ENCODE assay signal across 1 cellular context in the genomic region with DNA sequence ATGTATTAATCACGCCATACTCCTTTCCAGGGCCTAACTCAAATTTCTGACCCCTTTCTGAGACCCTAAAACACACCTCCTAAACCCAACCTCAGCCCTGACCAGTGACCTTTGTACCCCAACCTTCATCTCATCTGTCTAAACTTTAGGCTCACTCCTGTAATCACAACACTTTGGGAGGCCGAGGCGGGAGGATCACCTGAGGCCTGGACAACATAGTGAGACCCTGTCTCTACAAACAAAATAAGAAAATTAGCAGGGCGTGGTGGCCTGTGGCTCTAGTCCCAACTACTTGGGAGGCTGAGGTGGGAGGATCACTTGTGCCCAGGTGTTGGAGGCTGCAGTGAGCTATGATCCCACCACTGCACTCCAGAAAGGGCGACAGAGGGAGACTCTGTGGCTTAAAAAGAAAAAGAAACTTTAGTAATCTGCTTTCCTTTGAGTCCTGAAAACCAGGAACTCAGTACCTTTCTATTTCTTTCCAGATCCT.
TF ChIP-seq lines count a peak whose summit lies in the region.

No MANE protein-coding gene starts in this region.

TF ChIP-seq in A549, 52 proteins besides CTCF, POLR2A, EP300 and RAD21:
- TF ChIP-seq HOXB13 (CRISPR knock-in tag; IDR thresholded peaks at IDR 0.05; ENCODE audit: low read depth) (no peak), RFX5 (IDR thresholded peaks at IDR 0.05) (no peak), CBX8 (IDR thresholded peaks at IDR 0.05) (no peak), HOXA7 (CRISPR knock-in tag; IDR thresholded peaks at IDR 0.05) (no peak), HOXB5 (CRISPR knock-in tag; IDR thresholded peaks at IDR 0.05) (no peak), EHMT2 (IDR thresholded peaks at IDR 0.05; ENCODE audit: low read depth) (no peak), MYC (IDR thresholded peaks at IDR 0.05; ENCODE audit: borderline replicate concordance, low read length) (no peak), NFE2L2 (conservative IDR thresholded peaks at IDR 0.05; ENCODE audit: low read length) (no peak), SMC3 (IDR thresholded peaks at IDR 0.05) (no peak), CHD4 (IDR thresholded peaks at IDR 0.05; ENCODE audit: borderline replicate concordance) (no peak)
- TF ChIP-seq, protein P1, sequence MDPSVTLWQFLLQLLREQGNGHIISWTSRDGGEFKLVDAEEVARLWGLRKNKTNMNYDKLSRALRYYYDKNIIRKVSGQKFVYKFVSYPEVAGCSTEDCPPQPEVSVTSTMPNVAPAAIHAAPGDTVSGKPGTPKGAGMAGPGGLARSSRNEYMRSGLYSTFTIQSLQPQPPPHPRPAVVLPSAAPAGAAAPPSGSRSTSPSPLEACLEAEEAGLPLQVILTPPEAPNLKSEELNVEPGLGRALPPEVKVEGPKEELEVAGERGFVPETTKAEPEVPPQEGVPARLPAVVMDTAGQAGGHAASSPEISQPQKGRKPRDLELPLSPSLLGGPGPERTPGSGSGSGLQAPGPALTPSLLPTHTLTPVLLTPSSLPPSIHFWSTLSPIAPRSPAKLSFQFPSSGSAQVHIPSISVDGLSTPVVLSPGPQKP (IDR thresholded peaks at IDR 0.05; ENCODE audit: low read depth, low read length): no peak
- TF ChIP-seq, protein P2, sequence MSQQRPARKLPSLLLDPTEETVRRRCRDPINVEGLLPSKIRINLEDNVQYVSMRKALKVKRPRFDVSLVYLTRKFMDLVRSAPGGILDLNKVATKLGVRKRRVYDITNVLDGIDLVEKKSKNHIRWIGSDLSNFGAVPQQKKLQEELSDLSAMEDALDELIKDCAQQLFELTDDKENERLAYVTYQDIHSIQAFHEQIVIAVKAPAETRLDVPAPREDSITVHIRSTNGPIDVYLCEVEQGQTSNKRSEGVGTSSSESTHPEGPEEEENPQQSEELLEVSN (IDR thresholded peaks at IDR 0.05; ENCODE audit: borderline replicate concordance, low read depth): no peak
- TF ChIP-seq, protein P3, sequence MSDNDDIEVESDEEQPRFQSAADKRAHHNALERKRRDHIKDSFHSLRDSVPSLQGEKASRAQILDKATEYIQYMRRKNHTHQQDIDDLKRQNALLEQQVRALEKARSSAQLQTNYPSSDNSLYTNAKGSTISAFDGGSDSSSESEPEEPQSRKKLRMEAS (IDR thresholded peaks at IDR 0.05): no peak
- TF ChIP-seq, protein P4, sequence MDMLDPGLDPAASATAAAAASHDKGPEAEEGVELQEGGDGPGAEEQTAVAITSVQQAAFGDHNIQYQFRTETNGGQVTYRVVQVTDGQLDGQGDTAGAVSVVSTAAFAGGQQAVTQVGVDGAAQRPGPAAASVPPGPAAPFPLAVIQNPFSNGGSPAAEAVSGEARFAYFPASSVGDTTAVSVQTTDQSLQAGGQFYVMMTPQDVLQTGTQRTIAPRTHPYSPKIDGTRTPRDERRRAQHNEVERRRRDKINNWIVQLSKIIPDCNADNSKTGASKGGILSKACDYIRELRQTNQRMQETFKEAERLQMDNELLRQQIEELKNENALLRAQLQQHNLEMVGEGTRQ (IDR thresholded peaks at IDR 0.05): no peak
TF ChIP-seq in A549: peak in this region for 0.
